In the genomic region with DNA sequence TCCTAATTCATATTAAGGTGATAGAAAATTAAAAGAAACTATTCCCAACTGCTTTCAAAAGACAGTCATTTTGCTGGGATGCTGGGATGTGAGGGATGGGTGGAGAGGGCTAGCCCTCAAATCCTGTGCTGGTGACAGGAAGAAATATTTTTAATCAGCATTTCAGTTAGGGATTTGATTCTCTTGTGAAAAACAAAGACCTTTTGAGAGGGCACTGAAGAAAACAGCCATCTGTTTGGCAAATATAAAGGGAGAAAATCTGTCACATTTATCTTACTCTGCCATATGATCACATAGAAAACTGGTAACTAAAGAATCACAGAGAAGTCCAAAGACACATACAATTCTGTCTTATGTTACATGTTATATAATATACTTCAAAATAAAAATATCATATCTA, we compare ENCODE assay signal across 17 cellular contexts. TPM values are rescaled to one million over a fixed set of nuclear protein-coding genes. Genes with fewer than 3 reads are reported as not detected.
"Had no signal": no experiment of that assay in that cellular context is flagged by ENCODE, and none has a peak within 500 bp of the region (broad histone marks: within the 10 kb centered on the region; RNA-seq: fewer than 3 reads in every experiment).

No MANE protein-coding gene starts in this region.

- H3K27ac Mint-ChIP-seq: activated naive CD8-positive, alpha-beta T cell treated with anti-CD3 and anti-CD28 coated beads for 36 hours; activated T-helper 1 cell treated with anti-CD3 and anti-CD28 coated beads, Interleukin-12 subunit alpha, Interleukin-12 subunit beta, Interleukin-2, Interleukin-4 antibody, amounts not matched to agents 30 ng/mL and 10 ng/mL and 1 ng/mL, durations not matched to agents 14 hours and 24 hours and 36 hours had no signal

- ATAC-seq: activated CD4-positive, CD25-positive, alpha-beta regulatory T cell treated with anti-CD3 and anti-CD28 coated beads, Interleukin-2, amount 50 U/mL, for 24 hours; esophagus mucosa; natural killer cell had no signal

- H3K27me3 Mint-ChIP-seq: activated naive CD8-positive, alpha-beta T cell treated with anti-CD3 and anti-CD28 coated beads for 36 hours had no signal

- DNase-seq: activated CD4-positive, alpha-beta T cell treated with anti-CD3 and anti-CD28 coated beads, Interleukin-2, amount 50 U/mL, for 1 hour; activated CD8-positive, alpha-beta memory T cell treated with anti-CD3 and anti-CD28 coated beads for 24 hours; activated naive CD8-positive, alpha-beta T cell treated with anti-CD3 and anti-CD28 coated beads for 36 hours; kidney glomerular epithelial cell; mesendoderm; natural killer cell; stimulated activated CD4-positive, alpha-beta T cell treated with anti-CD3 and anti-CD28 coated beads, Interleukin-1b, Interleukin-23, amount 100 ng/mL, for 48 hours; stomach had no signal

- H3K4me3 Mint-ChIP-seq: activated naive CD8-positive, alpha-beta T cell treated with anti-CD3 and anti-CD28 coated beads for 36 hours; activated T-helper 1 cell treated with anti-CD3 and anti-CD28 coated beads, Interleukin-12 subunit alpha, Interleukin-12 subunit beta, Interleukin-2, Interleukin-4 antibody, amounts not matched to agents 30 ng/mL and 10 ng/mL and 1 ng/mL, durations not matched to agents 14 hours and 24 hours and 36 hours; natural killer cell had no signal

- H3K9me3 Mint-ChIP-seq: activated naive CD8-positive, alpha-beta T cell treated with anti-CD3 and anti-CD28 coated beads for 36 hours; activated T-helper 1 cell treated with anti-CD3 and anti-CD28 coated beads, Interleukin-12 subunit alpha, Interleukin-12 subunit beta, Interleukin-2, Interleukin-4 antibody, amounts not matched to agents 30 ng/mL and 10 ng/mL and 1 ng/mL, durations not matched to agents 14 hours and 24 hours and 36 hours; natural killer cell had no signal

- H3K27ac ChIP-seq: breast epithelium, neutrophil, parathyroid adenoma, stomach had no signal

- H3K36me3 Mint-ChIP-seq: activated naive CD8-positive, alpha-beta T cell treated with anti-CD3 and anti-CD28 coated beads for 36 hours had no signal

- H3K4me1 Mint-ChIP-seq: natural killer cell had no signal

RNA-seq across cellular contexts. Expression of a gene that starts 46.1 kb away (rescaled TPM):
- total RNA-seq: activated naive CD8-positive, alpha-beta T cell treated with anti-CD3 and anti-CD28 coated beads for 36 hours; activated T-helper 1 cell treated with anti-CD3 and anti-CD28 coated beads, Interleukin-12 subunit alpha, Interleukin-12 subunit beta, Interleukin-2, Interleukin-4 antibody, amounts not matched to agents 30 ng/mL and 10 ng/mL and 1 ng/mL, durations not matched to agents 14 hours and 24 hours and 36 hours; breast epithelium; esophagus mucosa; liver; renal cortical epithelial cell; stomach; urinary bladder had no signal
